ENCODE assay signal across 11 cellular contexts in the genomic region with DNA sequence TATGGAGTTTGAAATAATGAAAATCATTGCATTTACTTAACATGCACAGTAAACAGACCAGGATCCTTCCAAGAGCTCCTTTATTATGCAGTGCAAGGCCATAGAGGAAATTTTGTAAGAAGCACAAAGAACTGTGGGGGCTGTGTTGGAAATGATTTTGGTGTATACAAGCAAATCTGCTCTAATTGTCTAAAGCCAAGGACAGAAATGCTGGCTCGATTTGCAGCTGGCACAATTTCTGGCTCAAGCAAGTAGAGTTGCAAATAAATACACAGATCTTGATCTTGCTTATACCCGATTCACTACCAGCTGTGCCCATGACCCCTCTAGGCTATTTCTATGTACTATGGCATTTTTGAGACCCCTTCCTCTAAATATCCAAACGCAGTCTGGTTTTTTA.
DNase-seq lines count a peak whose midpoint lies in the region.
"Had no signal": no experiment of that assay in that cellular context is flagged by ENCODE, and none has a peak within 500 bp of the region (broad histone marks: within the 10 kb centered on the region; RNA-seq: fewer than 3 reads in every experiment).

No MANE protein-coding gene starts in this region.

- H3K9me3 Mint-ChIP-seq in activated CD4-positive, alpha-beta memory T cell treated with anti-CD3 and anti-CD28 coated beads, Interleukin-2, amount 10 ng/mL, durations not matched to agents 7 days and 5 days: no peaks in the 10 kb centered on the region

- H3K27me3 Mint-ChIP-seq in activated CD4-positive, alpha-beta memory T cell treated with anti-CD3 and anti-CD28 coated beads, Interleukin-2, amount 10 ng/mL, durations not matched to agents 7 days and 5 days: peaks cover 2% of the 10 kb centered on the region

- no peaks in the 10 kb centered on the region for H3K36me3 Mint-ChIP-seq in activated CD4-positive, alpha-beta memory T cell treated with anti-CD3 and anti-CD28 coated beads, Interleukin-2, amount 10 ng/mL, durations not matched to agents 7 days and 5 days (ENCODE audit: low read depth)

- no peak overlapping the region for H3K27ac Mint-ChIP-seq in activated CD4-positive, alpha-beta memory T cell treated with anti-CD3 and anti-CD28 coated beads, Interleukin-2, amount 10 ng/mL, durations not matched to agents 7 days and 5 days

- POLR2A ChIA-PET in activated CD4-positive, alpha-beta memory T cell treated with anti-CD3 and anti-CD28 coated beads, Interleukin-2, amount 10 ng/mL, durations not matched to agents 7 days and 5 days (lab: Charles Lee): no interaction called here

- H3K4me1 Mint-ChIP-seq in activated CD4-positive, alpha-beta memory T cell treated with anti-CD3 and anti-CD28 coated beads, Interleukin-2, amount 10 ng/mL, durations not matched to agents 7 days and 5 days: peaks cover 4% of the 10 kb centered on the region

- DNase-seq in NCI-H1436 (lab: John Stamatoyannopoulos, UW): peak; percentile 55
- DNase-seq in NCI-H1436 treated with DMSO at 0.1 percent for 48 hours (lab: John Stamatoyannopoulos, UW): no peak
- DNase-seq in NCI-H2029 treated with DMSO at 0.1 percent for 48 hours (lab: John Stamatoyannopoulos, UW): peak; percentile 82
- DNase-seq in globus pallidus (ENCODE audit: low spot score): peak; percentile 42
- DNase-seq in GDM1 (lab: John Stamatoyannopoulos, UW): no peak
- DNase-seq in activated CD4-positive, alpha-beta memory T cell treated with anti-CD3 and anti-CD28 coated beads, Interleukin-2, amount 10 ng/mL, durations not matched to agents 7 days and 5 days: no peak
- no peak for DNase-seq in EL
- DNase-seq in NCI-H510A treated with DMSO at 0.1 percent for 48 hours (lab: John Stamatoyannopoulos, UW): no peak
- DNase-seq: C1 segment of cervical spinal cord, NCI-H2227 treated with DMSO at 0.1 percent for 48 hours, NCI-H526 treated with DMSO at 0.1 percent for 48 hours had no signal

- CTCF ChIA-PET in activated CD4-positive, alpha-beta memory T cell treated with anti-CD3 and anti-CD28 coated beads, Interleukin-2, amount 10 ng/mL, durations not matched to agents 7 days and 5 days (lab: Charles Lee): interaction anchor here (1.3 to 3.6 kb wide), 4 partner anchors 10 to 337 kb away, joined by 3 to 31 read pairs (median 8); no protein-coding TSS in a partner anchor

- H3K4me3 Mint-ChIP-seq in activated CD4-positive, alpha-beta memory T cell treated with anti-CD3 and anti-CD28 coated beads, Interleukin-2, amount 10 ng/mL, durations not matched to agents 7 days and 5 days: no peak overlapping the region

Comparison
In these comparisons a context has a peak if more than half of its experiments do, and no peak if none do; other contexts are left out.
1. DNase-seq: peak in NCI-H1436 (single experiment), NCI-H2029 treated with DMSO at 0.1 percent for 48 hours (single experiment) and globus pallidus (single experiment); none in NCI-H1436 treated with DMSO at 0.1 percent for 48 hours (single experiment), GDM1 (single experiment), activated CD4-positive, alpha-beta memory T cell treated with anti-CD3 and anti-CD28 coated beads, Interleukin-2, amount 10 ng/mL, durations not matched to agents 7 days and 5 days (single experiment), EL (single experiment) and NCI-H510A treated with DMSO at 0.1 percent for 48 hours (single experiment).